10 cellular contexts compared by ENCODE assay signal in genomic region chr11:121687961-121688566, GRCh38.
DNase-seq lines count a peak whose midpoint lies in the region; ATAC-seq and TF ChIP-seq lines count a peak whose summit lies in the region.
"Had no signal": no experiment of that assay in that cellular context is flagged by ENCODE, and none has a peak within 500 bp of the region (broad histone marks: within the 10 kb centered on the region; RNA-seq: fewer than 3 reads in every experiment).

No MANE protein-coding gene starts in this region.

- ATAC-seq in SK-N-SH treated with all-trans-retinoic acid at 6 μM for 48 hours (peak; percentile 98), GM19324 (IDR thresholded peaks at IDR 0.05; ENCODE audit: low FRiP score, unreplicated experiment) (no peak)
- ATAC-seq: activated T-cell treated with anti-CD3 and anti-CD28 coated beads, Interleukin-2, amount 50 U/mL, for 4 hours had no signal

- DNase-seq in A172 (ENCODE audit: low spot score) = peak; percentile 27
- DNase-seq in HCEC 1CT = peak; percentile 11
- peak; percentile 82 for DNase-seq in iris pigment epithelial cell (ENCODE audit: low read depth)
- no peak for DNase-seq in RPMI8226
- DNase-seq in GM19240 (ENCODE audit: insufficient read length, low spot score) = no peak
- DNase-seq in GDM1 (lab: John Stamatoyannopoulos, UW) = no peak
- DNase-seq: activated T-cell treated with anti-CD3 and anti-CD28 coated beads, Interleukin-2, amount 50 U/mL, for 4 hours; NCI-H446 had no signal

TF ChIP-seq in SK-N-SH treated with all-trans-retinoic acid at 6 μM for 48 hours, 23 proteins besides CTCF, POLR2A, EP300 and RAD21:
- TF ChIP-seq TOX (CRISPR knock-in tag; IDR thresholded peaks at IDR 0.05; ENCODE audit: borderline replicate concordance) (no peak), SNAI2 (CRISPR knock-in tag; IDR thresholded peaks at IDR 0.05) (no peak), ZNF565 (CRISPR knock-in tag; conservative IDR thresholded peaks at IDR 0.05; ENCODE audit: low read depth) (no peak), ZFP30 (CRISPR knock-in tag; IDR thresholded peaks at IDR 0.05) (no peak), CSDC2 (CRISPR knock-in tag; IDR thresholded peaks at IDR 0.05) (no peak), PPARA (CRISPR knock-in tag; IDR thresholded peaks at IDR 0.05; ENCODE audit: borderline replicate concordance) (no peak), PATZ1 (CRISPR knock-in tag; IDR thresholded peaks at IDR 0.05; ENCODE audit: borderline replicate concordance) (no peak), TSHZ2 (CRISPR knock-in tag; IDR thresholded peaks at IDR 0.05) (no peak), CSRNP3 (CRISPR knock-in tag; IDR thresholded peaks at IDR 0.05) (no peak), POU6F1 (CRISPR knock-in tag; IDR thresholded peaks at IDR 0.05; ENCODE audit: borderline replicate concordance, low read depth) (no peak), RARB (CRISPR knock-in tag; IDR thresholded peaks at IDR 0.05) (no peak), BACH2 (CRISPR knock-in tag; IDR thresholded peaks at IDR 0.05; ENCODE audit: borderline replicate concordance) (no peak), ZNF70 (CRISPR knock-in tag; IDR thresholded peaks at IDR 0.05) (no peak), ZNF8 (CRISPR knock-in tag; IDR thresholded peaks at IDR 0.05) (no peak)

Comparison
In these comparisons a context has a peak if more than half of its experiments do, and no peak if none do; other contexts are left out.
1. DNase-seq: peak in A172 (single experiment), HCEC 1CT (single experiment) and iris pigment epithelial cell (single experiment); none in RPMI8226 (single experiment), GM19240 (single experiment) and GDM1 (single experiment).